26 cellular contexts compared by ENCODE assay signal in the genomic region with DNA sequence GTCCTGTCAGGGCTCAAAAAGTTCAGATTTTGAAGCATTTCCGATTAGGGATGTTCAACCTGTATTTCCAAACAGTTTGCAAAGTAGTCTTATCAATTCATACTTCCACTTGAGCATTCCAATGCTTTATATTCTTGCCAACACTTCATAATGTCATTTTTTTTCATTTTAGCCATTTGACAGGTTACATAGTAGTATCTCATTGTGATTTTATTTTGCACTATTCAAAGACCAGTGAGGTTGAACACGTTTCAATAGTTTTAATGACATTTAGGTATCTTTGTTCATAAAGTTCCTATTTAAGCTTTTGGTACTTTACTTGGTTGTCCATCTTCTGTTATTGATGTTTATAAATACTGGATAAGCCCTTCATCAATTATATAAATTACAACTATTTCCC.
"Had no signal": no experiment of that assay in that cellular context is flagged by ENCODE, and none has a peak within 500 bp of the region (broad histone marks: within the 10 kb centered on the region; RNA-seq: fewer than 3 reads in every experiment).

No MANE protein-coding gene starts in this region.

- H3K4me1 ChIP-seq: suprapubic skin, testis, tibial nerve, upper lobe of right lung, uterus, vagina had no signal

- ATAC-seq: stimulated activated effector memory CD8-positive, alpha-beta T cell treated with anti-CD3 and anti-CD28 coated beads, Interleukin-12 subunit alpha, Interleukin-12 subunit beta, amount 100 ng/mL, for 72 hours; stimulated activated memory B cell treated with anti-CD40 and anti-IgM and Interleukin-4, amounts not matched to agents 10 μg/mL and 1 μg/mL and 100 μg/mL, for 72 hours; stimulated activated naive B cell treated with anti-CD40 and anti-IgM and Interleukin-4, amounts not matched to agents 10 μg/mL and 1 μg/mL and 100 μg/mL, for 72 hours; stimulated activated naive CD8-positive, alpha-beta T cell treated with anti-CD3 and anti-CD28 coated beads, Interleukin-15, amount 100 ng/mL, for 72 hours; stimulated activated naive CD8-positive, alpha-beta T cell treated with anti-CD3 and anti-CD28 coated beads, Interleukin-15, Interleukin-2, amounts not matched to agents 100 U/mL and 50 U/mL, for 24 hours; upper lobe of right lung had no signal

- FAIRE-seq: urothelium cell line had no signal

- H3K9me3 ChIP-seq: stomach, suprapubic skin, testis, thoracic aorta, thyroid gland, tibial artery, upper lobe of right lung, uterus, vagina had no signal

- H3K4me3 ChIP-seq: stomach, suprapubic skin, testis, thoracic aorta, thyroid gland, tibial artery, tibial nerve, transverse colon, upper lobe of right lung, uterus, vagina had no signal

- H3K36me3 ChIP-seq: thoracic aorta, thyroid gland, uterus, vagina had no signal

- H3K27me3 ChIP-seq: stomach, suprapubic skin, testis, thyroid gland, tibial artery, tibial nerve, transverse colon, upper lobe of right lung, uterus, vagina had no signal

- H3K27ac ChIP-seq: stomach, suprapubic skin, testis, thoracic aorta, thyroid gland, tibial artery, tibial nerve, transverse colon, upper lobe of right lung, uterus, vagina had no signal

- DNase-seq: stimulated activated CD4-positive, alpha-beta T cell treated with anti-CD3 and anti-CD28 coated beads, Interleukin-2, amount 100 ng/mL, for 48 hours; stimulated activated CD4-positive, alpha-beta T cell treated with anti-CD3 and anti-CD28 coated beads, Interleukin-4, amount 100 ng/mL, for 1 hour; stimulated activated CD4-positive, alpha-beta T cell treated with anti-CD3 and anti-CD28 coated beads, Interleukin-4, amount 100 ng/mL, for 24 hours; stimulated activated CD4-positive, alpha-beta T cell treated with anti-CD3 and anti-CD28 coated beads, Interleukin-4, amount 100 ng/mL, for 4 hours; stimulated activated CD8-positive, alpha-beta memory T cell treated with anti-CD3 and anti-CD28 coated beads, Interleukin-4, amount 100 ng/mL, for 48 hours; stimulated activated naive B cell treated with anti-CD40 and anti-IgM and Interleukin-4, amounts not matched to agents 10 μg/mL and 1 μg/mL and 100 μg/mL, for 72 hours; stimulated activated naive CD4-positive, alpha-beta T cell; stimulated activated naive CD4-positive, alpha-beta T cell treated with Interleukin-2 at 50 U/mL for 16 hours; stimulated activated naive CD8-positive, alpha-beta T cell treated with anti-CD3 and anti-CD28 coated beads, Interleukin-15, amount 100 ng/mL, for 72 hours; stimulated activated naive CD8-positive, alpha-beta T cell treated with anti-CD3 and anti-CD28 coated beads, Interleukin-15, Interleukin-2, amounts not matched to agents 100 U/mL and 50 U/mL, for 24 hours; stomach; substantia nigra; testis; thyroid gland; tibial artery; transverse colon; trophoblast cell; upper lobe of right lung; uterus had no signal
